1 cellular context compared by ENCODE assay signal in the genomic region with DNA sequence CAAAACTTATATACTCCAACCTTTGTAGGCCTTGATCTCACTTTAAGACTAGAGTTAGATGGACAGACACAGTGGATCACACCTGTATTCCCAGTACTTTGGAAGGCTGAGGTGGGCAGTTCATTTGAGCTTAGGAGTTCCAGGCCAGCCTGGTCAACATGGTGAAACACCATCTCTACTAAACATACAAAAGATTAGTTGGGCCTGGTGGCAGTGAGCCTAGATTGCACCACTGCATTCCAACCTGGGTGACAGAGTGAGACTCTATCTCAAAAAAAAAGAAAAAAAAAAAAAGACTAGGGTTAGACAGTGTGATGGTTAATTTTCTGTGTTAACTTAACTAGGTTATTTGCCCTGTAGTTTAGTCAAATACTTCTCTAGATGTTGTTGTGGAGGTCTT.
TF ChIP-seq lines count a peak whose summit lies in the region.

No MANE protein-coding gene starts in this region.

TF ChIP-seq in HepG2, 621 proteins besides CTCF, POLR2A, EP300 and RAD21 (continued from another document):
- TF ChIP-seq, protein P1, sequence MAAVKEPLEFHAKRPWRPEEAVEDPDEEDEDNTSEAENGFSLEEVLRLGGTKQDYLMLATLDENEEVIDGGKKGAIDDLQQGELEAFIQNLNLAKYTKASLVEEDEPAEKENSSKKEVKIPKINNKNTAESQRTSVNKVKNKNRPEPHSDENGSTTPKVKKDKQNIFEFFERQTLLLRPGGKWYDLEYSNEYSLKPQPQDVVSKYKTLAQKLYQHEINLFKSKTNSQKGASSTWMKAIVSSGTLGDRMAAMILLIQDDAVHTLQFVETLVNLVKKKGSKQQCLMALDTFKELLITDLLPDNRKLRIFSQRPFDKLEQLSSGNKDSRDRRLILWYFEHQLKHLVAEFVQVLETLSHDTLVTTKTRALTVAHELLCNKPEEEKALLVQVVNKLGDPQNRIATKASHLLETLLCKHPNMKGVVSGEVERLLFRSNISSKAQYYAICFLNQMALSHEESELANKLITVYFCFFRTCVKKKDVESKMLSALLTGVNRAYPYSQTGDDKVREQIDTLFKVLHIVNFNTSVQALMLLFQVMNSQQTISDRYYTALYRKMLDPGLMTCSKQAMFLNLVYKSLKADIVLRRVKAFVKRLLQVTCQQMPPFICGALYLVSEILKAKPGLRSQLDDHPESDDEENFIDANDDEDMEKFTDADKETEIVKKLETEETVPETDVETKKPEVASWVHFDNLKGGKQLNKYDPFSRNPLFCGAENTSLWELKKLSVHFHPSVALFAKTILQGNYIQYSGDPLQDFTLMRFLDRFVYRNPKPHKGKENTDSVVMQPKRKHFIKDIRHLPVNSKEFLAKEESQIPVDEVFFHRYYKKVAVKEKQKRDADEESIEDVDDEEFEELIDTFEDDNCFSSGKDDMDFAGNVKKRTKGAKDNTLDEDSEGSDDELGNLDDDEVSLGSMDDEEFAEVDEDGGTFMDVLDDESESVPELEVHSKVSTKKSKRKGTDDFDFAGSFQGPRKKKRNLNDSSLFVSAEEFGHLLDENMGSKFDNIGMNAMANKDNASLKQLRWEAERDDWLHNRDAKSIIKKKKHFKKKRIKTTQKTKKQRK (IDR thresholded peaks at IDR 0.05; ENCODE audit: low read length): no peak
- TF ChIP-seq ZSCAN9 (CRISPR knock-in tag; IDR thresholded peaks at IDR 0.05; ENCODE audit: borderline replicate concordance): no peak
- no peak for TF ChIP-seq ZNF615 (CRISPR knock-in tag; IDR thresholded peaks at IDR 0.05; ENCODE audit: borderline replicate concordance)
- TF ChIP-seq NFIC (IDR thresholded peaks at IDR 0.05; ENCODE audit: low read length): no peak
- TF ChIP-seq TCF7 (IDR thresholded peaks at IDR 0.05; ENCODE audit: low read depth): no peak
- no peak for TF ChIP-seq MATR3 (CRISPR knock-in tag; IDR thresholded peaks at IDR 0.05)
- TF ChIP-seq PHF21A (CRISPR knock-in tag; IDR thresholded peaks at IDR 0.05): no peak
- TF ChIP-seq, protein P2, sequence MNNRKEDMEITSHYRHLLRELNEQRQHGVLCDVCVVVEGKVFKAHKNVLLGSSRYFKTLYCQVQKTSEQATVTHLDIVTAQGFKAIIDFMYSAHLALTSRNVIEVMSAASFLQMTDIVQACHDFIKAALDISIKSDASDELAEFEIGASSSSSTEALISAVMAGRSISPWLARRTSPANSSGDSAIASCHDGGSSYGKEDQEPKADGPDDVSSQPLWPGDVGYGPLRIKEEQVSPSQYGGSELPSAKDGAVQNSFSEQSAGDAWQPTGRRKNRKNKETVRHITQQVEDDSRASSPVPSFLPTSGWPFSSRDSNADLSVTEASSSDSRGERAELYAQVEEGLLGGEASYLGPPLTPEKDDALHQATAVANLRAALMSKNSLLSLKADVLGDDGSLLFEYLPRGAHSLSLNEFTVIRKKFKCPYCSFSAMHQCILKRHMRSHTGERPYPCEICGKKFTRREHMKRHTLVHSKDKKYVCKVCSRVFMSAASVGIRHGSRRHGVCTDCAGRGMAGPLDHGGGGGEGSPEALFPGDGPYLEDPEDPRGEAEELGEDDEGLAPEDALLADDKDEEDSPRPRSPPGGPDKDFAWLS (CRISPR knock-in tag; IDR thresholded peaks at IDR 0.05; ENCODE audit: borderline replicate concordance): no peak
- TF ChIP-seq ZNF367 (CRISPR knock-in tag; IDR thresholded peaks at IDR 0.05; ENCODE audit: borderline replicate concordance): no peak
- TF ChIP-seq PITX1 (CRISPR knock-in tag; IDR thresholded peaks at IDR 0.05): no peak
- TF ChIP-seq CHD4 (IDR thresholded peaks at IDR 0.05; ENCODE audit: borderline replicate concordance, low read length): no peak
- TF ChIP-seq, protein P3, sequence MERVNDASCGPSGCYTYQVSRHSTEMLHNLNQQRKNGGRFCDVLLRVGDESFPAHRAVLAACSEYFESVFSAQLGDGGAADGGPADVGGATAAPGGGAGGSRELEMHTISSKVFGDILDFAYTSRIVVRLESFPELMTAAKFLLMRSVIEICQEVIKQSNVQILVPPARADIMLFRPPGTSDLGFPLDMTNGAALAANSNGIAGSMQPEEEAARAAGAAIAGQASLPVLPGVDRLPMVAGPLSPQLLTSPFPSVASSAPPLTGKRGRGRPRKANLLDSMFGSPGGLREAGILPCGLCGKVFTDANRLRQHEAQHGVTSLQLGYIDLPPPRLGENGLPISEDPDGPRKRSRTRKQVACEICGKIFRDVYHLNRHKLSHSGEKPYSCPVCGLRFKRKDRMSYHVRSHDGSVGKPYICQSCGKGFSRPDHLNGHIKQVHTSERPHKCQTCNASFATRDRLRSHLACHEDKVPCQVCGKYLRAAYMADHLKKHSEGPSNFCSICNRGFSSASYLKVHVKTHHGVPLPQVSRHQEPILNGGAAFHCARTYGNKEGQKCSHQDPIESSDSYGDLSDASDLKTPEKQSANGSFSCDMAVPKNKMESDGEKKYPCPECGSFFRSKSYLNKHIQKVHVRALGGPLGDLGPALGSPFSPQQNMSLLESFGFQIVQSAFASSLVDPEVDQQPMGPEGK (CRISPR knock-in tag; IDR thresholded peaks at IDR 0.05): no peak
- no peak for TF ChIP-seq ZNF839 (CRISPR knock-in tag; IDR thresholded peaks at IDR 0.05; ENCODE audit: borderline replicate concordance)
- TF ChIP-seq, protein P4, sequence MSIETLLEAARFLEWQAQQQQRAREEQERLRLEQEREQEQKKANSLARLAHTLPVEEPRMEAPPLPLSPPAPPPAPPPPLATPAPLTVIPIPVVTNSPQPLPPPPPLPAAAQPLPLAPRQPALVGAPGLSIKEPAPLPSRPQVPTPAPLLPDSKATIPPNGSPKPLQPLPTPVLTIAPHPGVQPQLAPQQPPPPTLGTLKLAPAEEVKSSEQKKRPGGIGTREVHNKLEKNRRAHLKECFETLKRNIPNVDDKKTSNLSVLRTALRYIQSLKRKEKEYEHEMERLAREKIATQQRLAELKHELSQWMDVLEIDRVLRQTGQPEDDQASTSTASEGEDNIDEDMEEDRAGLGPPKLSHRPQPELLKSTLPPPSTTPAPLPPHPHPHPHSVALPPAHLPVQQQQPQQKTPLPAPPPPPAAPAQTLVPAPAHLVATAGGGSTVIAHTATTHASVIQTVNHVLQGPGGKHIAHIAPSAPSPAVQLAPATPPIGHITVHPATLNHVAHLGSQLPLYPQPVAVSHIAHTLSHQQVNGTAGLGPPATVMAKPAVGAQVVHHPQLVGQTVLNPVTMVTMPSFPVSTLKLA (IDR thresholded peaks at IDR 0.05): no peak
- no peak for TF ChIP-seq MAFK (conservative IDR thresholded peaks at IDR 0.05 in 1 of 2, IDR thresholded peaks at IDR 0.05 in 1 of 2; ENCODE audit: low read length in 2 of 2)
TF ChIP-seq in HepG2: peak in this region for 0.
